ENCODE assay signal across 13 cellular contexts in genomic region chr6:16244869-16245451, GRCh38. TPM values are rescaled to one million over a fixed set of nuclear protein-coding genes. Genes with fewer than 3 reads are reported as not detected.
DNase-seq lines count a peak whose midpoint lies in the region; ATAC-seq and TF ChIP-seq lines count a peak whose summit lies in the region.
"Had no signal": no experiment of that assay in that cellular context is flagged by ENCODE, and none has a peak within 500 bp of the region (broad histone marks: within the 10 kb centered on the region; RNA-seq: fewer than 3 reads in every experiment).

No MANE protein-coding gene starts in this region.

- H3K4me1 ChIP-seq in HEK293 (ENCODE audit: control insufficient read depth, insufficient read depth, low read length) (peaks cover 5% of the 10 kb centered on the region), fibroblast of lung (ENCODE audit: control insufficient read depth, extremely low read depth, insufficient read depth, low read length) (peaks cover 3% of the 10 kb centered on the region), osteoblast (ENCODE audit: insufficient read depth, low read length) (peaks cover 22% of the 10 kb centered on the region)

- CTCF ChIA-PET in HEK293 (lab: Yijun Ruan, JAX) = no interaction called here
- CTCF ChIA-PET in Calu3 (lab: Charles Lee) = no interaction called here

- no TSS peak for BruUV-seq in Calu3 (replicated peaks; lab: Mats Ljungman, UMichigan)

- H3K9me3 ChIP-seq in HEK293 (ENCODE audit: control insufficient read depth, insufficient read depth, low read depth, low read length) = no peaks in the 10 kb centered on the region
- H3K9me3 ChIP-seq in fibroblast of lung (ENCODE audit: control insufficient read depth, insufficient read depth, low read depth, low read length) = no peaks in the 10 kb centered on the region
- no peaks in the 10 kb centered on the region for H3K9me3 ChIP-seq in osteoblast (ENCODE audit: low read depth, low read length)

- no peak overlapping the region for H2AFZ ChIP-seq in fibroblast of lung (ENCODE audit: low read length)
- no peak overlapping the region for H2AFZ ChIP-seq in osteoblast (ENCODE audit: low read length)

- intact Hi-C loops in Calu3 (cut with micrococcal nuclease; ENCODE audit: unreplicated experiment) = no loop called here

- H3K4me3 ChIP-seq in HEK293 (ENCODE audit: low read depth, low read length) (no peak overlapping the region), fibroblast of lung (replicated peaks in 1 of 4; ENCODE audit: control extremely low read depth in 1 of 4, insufficient read depth in 1 of 4, low read depth in 3 of 4, low read length in 4 of 4) (no peak overlapping the region), osteoblast (ENCODE audit: insufficient read depth, low read length) (no peak overlapping the region)

- DNase-seq in NCI-H69 (lab: John Stamatoyannopoulos, UW) = peak; percentile 94
- DNase-seq in fibroblast of lung (ENCODE audit: low read depth in 2 of 2) = peak; percentile 45 to 51
- DNase-seq in osteoblast (ENCODE audit: insufficient read length, low spot score, missing footprints) = no peak
- DNase-seq in NCI-H1048 (lab: John Stamatoyannopoulos, UW) = no peak
- no peak for DNase-seq in SIG-M5 (lab: John Stamatoyannopoulos, UW)
- DNase-seq in Calu3 = no peak
- DNase-seq: activated CD4-positive, alpha-beta memory T cell treated with anti-CD3 and anti-CD28 coated beads, Interleukin-2, amount 10 ng/mL, durations not matched to agents 7 days and 5 days; Karpas-422; SHP77; stimulated activated CD4-positive, alpha-beta T cell treated with anti-CD3 and anti-CD28 coated beads, Interleukin-2, amount 100 ng/mL, for 24 hours had no signal

- peak overlapping the region; percentile 29 for H3K4me2 ChIP-seq in fibroblast of lung (ENCODE audit: extremely low read depth, insufficient read depth, low read length)
- H3K4me2 ChIP-seq in osteoblast (ENCODE audit: insufficient read depth, low read length) = peak overlapping the region; percentile 2

- POLR2A ChIA-PET in HEK293 (lab: Yijun Ruan, JAX) = no interaction called here

- no peak overlapping the region for H3K4me3 Mint-ChIP-seq in Calu3 (ENCODE audit: low read depth, unreplicated experiment)
- H3K4me3 Mint-ChIP-seq: activated CD4-positive, alpha-beta memory T cell treated with anti-CD3 and anti-CD28 coated beads, Interleukin-2, amount 10 ng/mL, durations not matched to agents 7 days and 5 days had no signal

- H3K27me3 Mint-ChIP-seq in Calu3 (ENCODE audit: unreplicated experiment) = peaks cover 15% of the 10 kb centered on the region

- H3K9ac ChIP-seq in fibroblast of lung (ENCODE audit: insufficient read depth, low read length) = no peak overlapping the region

- H3K27ac ChIP-seq in HEK293 (ENCODE audit: extremely low read depth, low read depth, low read length) = no peak overlapping the region
- no peak overlapping the region for H3K27ac ChIP-seq in fibroblast of lung (ENCODE audit: insufficient read depth, low read length)
- no peak overlapping the region for H3K27ac ChIP-seq in osteoblast (ENCODE audit: low read depth, low read length)
- H3K27ac ChIP-seq: C4-2B had no signal

- H3K36me3 Mint-ChIP-seq in Calu3 (ENCODE audit: insufficient read depth, unreplicated experiment) = peaks cover under 1% of the 10 kb centered on the region

- no peaks in the 10 kb centered on the region for H3K9me3 Mint-ChIP-seq in Calu3 (ENCODE audit: low read depth, unreplicated experiment)
- H3K9me3 Mint-ChIP-seq: activated CD4-positive, alpha-beta memory T cell treated with anti-CD3 and anti-CD28 coated beads, Interleukin-2, amount 10 ng/mL, durations not matched to agents 7 days and 5 days had no signal

- no peak overlapping the region for H3K27ac Mint-ChIP-seq in Calu3 (ENCODE audit: unreplicated experiment)
- H3K27ac Mint-ChIP-seq: activated CD4-positive, alpha-beta memory T cell treated with anti-CD3 and anti-CD28 coated beads, Interleukin-2, amount 10 ng/mL, durations not matched to agents 7 days and 5 days had no signal

- peaks cover 8 to 14% of the 10 kb centered on the region in 2 experiments; a peak in 2 of 3 replicates for H3K36me3 ChIP-seq in HEK293 (ENCODE audit: control insufficient read depth in 2 of 2, insufficient read depth in 1 of 2, low read length in 2 of 2)
- H3K36me3 ChIP-seq in fibroblast of lung (ENCODE audit: control insufficient read depth, insufficient read depth, low read length) = no peaks in the 10 kb centered on the region
- H3K36me3 ChIP-seq in osteoblast (ENCODE audit: insufficient read depth, low read length) = no peaks in the 10 kb centered on the region

- H4K20me1 ChIP-seq in fibroblast of lung (ENCODE audit: control insufficient read depth, extremely low read depth, insufficient read depth, low read length) (no peaks in the 10 kb centered on the region), osteoblast (ENCODE audit: insufficient read depth, low read length) (no peaks in the 10 kb centered on the region)

- H3K79me2 ChIP-seq in fibroblast of lung (ENCODE audit: control insufficient read depth, insufficient read depth, low read length) (no peaks in the 10 kb centered on the region), osteoblast (ENCODE audit: insufficient read depth, low read length) (no peaks in the 10 kb centered on the region)

- ATAC-seq in GM18907 (IDR thresholded peaks at IDR 0.05; ENCODE audit: unreplicated experiment) = no peak

- H3K27me3 ChIP-seq in fibroblast of lung (ENCODE audit: control insufficient read depth, insufficient read depth, low read length) (no peaks in the 10 kb centered on the region), osteoblast (ENCODE audit: insufficient read depth, low read length) (no peaks in the 10 kb centered on the region)

- H3K4me1 Mint-ChIP-seq in Calu3 (ENCODE audit: low read depth, unreplicated experiment) = no peaks in the 10 kb centered on the region
- H3K4me1 Mint-ChIP-seq: activated CD4-positive, alpha-beta memory T cell treated with anti-CD3 and anti-CD28 coated beads, Interleukin-2, amount 10 ng/mL, durations not matched to agents 7 days and 5 days had no signal

- TF ChIP-seq CTCF in HEK293 (tag by site-specific recombination; IDR thresholded peaks at IDR 0.05) (no peak), fibroblast of lung (conservative IDR thresholded peaks at IDR 0.05 in 1 of 2, IDR thresholded peaks at IDR 0.05 in 1 of 2; ENCODE audit: low read depth in 1 of 2, low read length in 2 of 2) (no peak), osteoblast (IDR thresholded peaks at IDR 0.05; ENCODE audit: extremely low read depth, low read depth, low read length) (no peak), Calu3 (IDR thresholded peaks at IDR 0.05; ENCODE audit: unreplicated experiment) (no peak)

TF ChIP-seq in HEK293, 187 proteins besides CTCF, POLR2A, EP300 and RAD21 (continues in another document):
- TF ChIP-seq ZNF488 (tag by site-specific recombination; IDR thresholded peaks at IDR 0.05) (no peak), ZNF341 (tag by site-specific recombination; IDR thresholded peaks at IDR 0.05; ENCODE audit: low read depth) (no peak), BCL6B (tag by site-specific recombination; IDR thresholded peaks at IDR 0.05) (no peak), ZNF629 (tag by site-specific recombination; IDR thresholded peaks at IDR 0.05) (peak; percentile 90), ZSCAN23 (tag by site-specific recombination; IDR thresholded peaks at IDR 0.05) (no peak), SCRT2 (tag by site-specific recombination; IDR thresholded peaks at IDR 0.05) (0 out of 2 replicates have a peak, but pooled peaks have one; percentile 15), ZNF449 (tag by site-specific recombination; IDR thresholded peaks at IDR 0.05) (no peak), ZNF292 (tag by site-specific recombination; IDR thresholded peaks at IDR 0.05; ENCODE audit: borderline replicate concordance, low read depth) (no peak), FEZF1 (tag by site-specific recombination; IDR thresholded peaks at IDR 0.05) (peak; percentile 93), ZNF140 (tag by site-specific recombination; IDR thresholded peaks at IDR 0.05) (no peak)

RNA-seq across cellular contexts. Expression of gene GMPR, which starts 6.6 kb away (rescaled TPM):
- 7.2 and 13.2 TPM in 2 replicates for total RNA-seq in fibroblast of lung
- polyA plus RNA-seq in fibroblast of lung = 16.4 and 27.1 TPM in 2 replicates
- 10.4 and 20.3 TPM in 2 replicates for polyA plus RNA-seq in fibroblast of lung (2012)
- polyA minus RNA-seq in fibroblast of lung (ENCODE audit: low replicate concordance) = 17.8 and 18.3 TPM in 2 replicates
- 6.5 and 7.4 TPM in 2 replicates for total RNA-seq in osteoblast
- 1.4 and 3.9 TPM in 2 replicates for total RNA-seq in Calu3 (2022)

Comparison
In these comparisons a context has a peak if more than half of its experiments do, and no peak if none do; other contexts are left out.
1. DNase-seq: peak in NCI-H69 (single experiment) and fibroblast of lung (2 of 2); none in osteoblast (single experiment), NCI-H1048 (single experiment), SIG-M5 (single experiment) and Calu3 (single experiment).